13 cellular contexts compared by ENCODE assay signal in genomic region chr5:110288766-110289165, GRCh38.
DNase-seq lines count a peak whose midpoint lies in the region; ATAC-seq and TF ChIP-seq lines count a peak whose summit lies in the region.
"Had no signal": no experiment of that assay in that cellular context is flagged by ENCODE, and none has a peak within 500 bp of the region (broad histone marks: within the 10 kb centered on the region; RNA-seq: fewer than 3 reads in every experiment).

No MANE protein-coding gene starts in this region.

- no peaks in the 10 kb centered on the region for H3K4me1 Mint-ChIP-seq in activated CD4-positive, alpha-beta T cell treated with anti-CD3 and anti-CD28 coated beads, Interleukin-2, amount 10 ng/mL, durations not matched to agents 7 days and 5 days
- no peaks in the 10 kb centered on the region for H3K4me1 Mint-ChIP-seq in stimulated activated effector memory CD8-positive, alpha-beta T cell treated with anti-CD3 and anti-CD28 coated beads, Interleukin-12 subunit alpha, Interleukin-12 subunit beta, amount 100 ng/mL, for 72 hours

- no peak overlapping the region for H2AFZ ChIP-seq in ACC112 (ENCODE audit: low read length, unreplicated experiment)

- CTCF ChIA-PET in activated CD4-positive, alpha-beta T cell treated with anti-CD3 and anti-CD28 coated beads, Interleukin-2, amount 10 ng/mL, durations not matched to agents 7 days and 5 days (lab: Charles Lee) = no interaction called here

- POLR2A ChIA-PET in activated CD4-positive, alpha-beta T cell treated with anti-CD3 and anti-CD28 coated beads, Interleukin-2, amount 10 ng/mL, durations not matched to agents 7 days and 5 days (lab: Charles Lee) = no interaction called here

- no peaks in the 10 kb centered on the region for H3K36me3 Mint-ChIP-seq in activated CD4-positive, alpha-beta T cell treated with anti-CD3 and anti-CD28 coated beads, Interleukin-2, amount 10 ng/mL, durations not matched to agents 7 days and 5 days (ENCODE audit: low read depth)
- no peaks in the 10 kb centered on the region for H3K36me3 Mint-ChIP-seq in stimulated activated effector memory CD8-positive, alpha-beta T cell treated with anti-CD3 and anti-CD28 coated beads, Interleukin-12 subunit alpha, Interleukin-12 subunit beta, amount 100 ng/mL, for 72 hours

- H3K27me3 Mint-ChIP-seq in activated CD4-positive, alpha-beta T cell treated with anti-CD3 and anti-CD28 coated beads, Interleukin-2, amount 10 ng/mL, durations not matched to agents 7 days and 5 days = no peaks in the 10 kb centered on the region

- DNase-seq in GOT3 (lab: John Stamatoyannopoulos, UW) = peak; percentile 23
- DNase-seq in fibroblast of the conjunctiva (ENCODE audit: low read depth) = peak; percentile 84
- no peak for DNase-seq in activated CD4-positive, alpha-beta T cell treated with anti-CD3 and anti-CD28 coated beads, Interleukin-2, amount 10 ng/mL, durations not matched to agents 7 days and 5 days
- no peak for DNase-seq in stimulated activated effector memory CD8-positive, alpha-beta T cell treated with anti-CD3 and anti-CD28 coated beads, Interleukin-12 subunit alpha, Interleukin-12 subunit beta, amount 100 ng/mL, for 72 hours (ENCODE audit: low spot score in 2 of 2)
- no peak for DNase-seq in pons (ENCODE audit: low spot score)
- DNase-seq: adrenal gland; BE2C; effector CD4-positive, alpha-beta T cell; GF-D8 had no signal

- no peaks in the 10 kb centered on the region for H3K79me2 ChIP-seq in ACC112 (ENCODE audit: control insufficient read depth, insufficient read depth, low read length, unreplicated experiment)

- peaks cover 20% of the 10 kb centered on the region for H3K4me1 ChIP-seq in ACC112 (ENCODE audit: control insufficient read depth, insufficient read depth, low read length, unreplicated experiment)
- H3K4me1 ChIP-seq: adrenal gland had no signal

- H3K4me3 Mint-ChIP-seq in activated CD4-positive, alpha-beta T cell treated with anti-CD3 and anti-CD28 coated beads, Interleukin-2, amount 10 ng/mL, durations not matched to agents 7 days and 5 days = no peak overlapping the region
- H3K4me3 Mint-ChIP-seq in stimulated activated effector memory CD8-positive, alpha-beta T cell treated with anti-CD3 and anti-CD28 coated beads, Interleukin-12 subunit alpha, Interleukin-12 subunit beta, amount 100 ng/mL, for 72 hours = no peak overlapping the region

- peaks cover 12% of the 10 kb centered on the region for H3K9me3 Mint-ChIP-seq in activated CD4-positive, alpha-beta T cell treated with anti-CD3 and anti-CD28 coated beads, Interleukin-2, amount 10 ng/mL, durations not matched to agents 7 days and 5 days
- peaks cover 5% of the 10 kb centered on the region for H3K9me3 Mint-ChIP-seq in stimulated activated effector memory CD8-positive, alpha-beta T cell treated with anti-CD3 and anti-CD28 coated beads, Interleukin-12 subunit alpha, Interleukin-12 subunit beta, amount 100 ng/mL, for 72 hours

- no peaks in the 10 kb centered on the region for H3K36me3 ChIP-seq in ACC112 (ENCODE audit: insufficient read depth, low read length)
- H3K36me3 ChIP-seq: adrenal gland, BE2C had no signal

- H3K4me3 ChIP-seq in ACC112 (ENCODE audit: low read depth, low read length) = peak overlapping the region; percentile 3; the same call in 1 of the 2 replicates
- H3K4me3 ChIP-seq: adrenal gland, lung had no signal

- no peak overlapping the region for H3K27ac Mint-ChIP-seq in activated CD4-positive, alpha-beta T cell treated with anti-CD3 and anti-CD28 coated beads, Interleukin-2, amount 10 ng/mL, durations not matched to agents 7 days and 5 days
- H3K27ac Mint-ChIP-seq in stimulated activated effector memory CD8-positive, alpha-beta T cell treated with anti-CD3 and anti-CD28 coated beads, Interleukin-12 subunit alpha, Interleukin-12 subunit beta, amount 100 ng/mL, for 72 hours = no peak overlapping the region

- no peaks in the 10 kb centered on the region for H3K27me3 ChIP-seq in ACC112 (ENCODE audit: insufficient read depth, low read length)
- H3K27me3 ChIP-seq: adrenal gland, BE2C had no signal

- ATAC-seq in SK-N-SH treated with all-trans-retinoic acid at 6 μM for 48 hours = peak; percentile 63
- no peak for ATAC-seq in HG02623 (IDR thresholded peaks at IDR 0.05; ENCODE audit: unreplicated experiment)
- no peak for ATAC-seq in stimulated activated effector memory CD8-positive, alpha-beta T cell treated with anti-CD3 and anti-CD28 coated beads, Interleukin-12 subunit alpha, Interleukin-12 subunit beta, amount 100 ng/mL, for 72 hours

- H3K27ac ChIP-seq in ACC112 (ENCODE audit: low read depth, low read length) = peak overlapping the region; percentile 60
- H3K27ac ChIP-seq: adrenal gland had no signal

TF ChIP-seq in SK-N-SH treated with all-trans-retinoic acid at 6 μM for 48 hours, 23 proteins besides CTCF, POLR2A, EP300 and RAD21:
- TF ChIP-seq ZNF565 (CRISPR knock-in tag; conservative IDR thresholded peaks at IDR 0.05; ENCODE audit: low read depth) (no peak), CREB5 (CRISPR knock-in tag; IDR thresholded peaks at IDR 0.05; ENCODE audit: low read depth) (no peak), CSDC2 (CRISPR knock-in tag; IDR thresholded peaks at IDR 0.05) (no peak), RARB (CRISPR knock-in tag; IDR thresholded peaks at IDR 0.05) (no peak), ZFP30 (CRISPR knock-in tag; IDR thresholded peaks at IDR 0.05) (no peak), ISL1 (CRISPR knock-in tag; IDR thresholded peaks at IDR 0.05) (no peak), POU6F1 (CRISPR knock-in tag; IDR thresholded peaks at IDR 0.05; ENCODE audit: borderline replicate concordance, low read depth) (no peak), TSHZ2 (CRISPR knock-in tag; IDR thresholded peaks at IDR 0.05) (no peak), TCF4 (CRISPR knock-in tag; IDR thresholded peaks at IDR 0.05; ENCODE audit: borderline replicate concordance) (no peak), GLIS3 (CRISPR knock-in tag; IDR thresholded peaks at IDR 0.05) (no peak), ZNF70 (CRISPR knock-in tag; IDR thresholded peaks at IDR 0.05) (no peak), BACH2 (CRISPR knock-in tag; IDR thresholded peaks at IDR 0.05; ENCODE audit: borderline replicate concordance) (no peak), ZFP3 (CRISPR knock-in tag; IDR thresholded peaks at IDR 0.05) (no peak), SNAI2 (CRISPR knock-in tag; IDR thresholded peaks at IDR 0.05) (no peak), TOX (CRISPR knock-in tag; IDR thresholded peaks at IDR 0.05; ENCODE audit: borderline replicate concordance) (no peak), ZC3H10 (CRISPR knock-in tag; IDR thresholded peaks at IDR 0.05) (no peak)

Comparison
In these comparisons a context has a peak if more than half of its experiments do, and no peak if none do; other contexts are left out.
1. DNase-seq: peak in GOT3 (single experiment) and fibroblast of the conjunctiva (single experiment); none in activated CD4-positive, alpha-beta T cell treated with anti-CD3 and anti-CD28 coated beads, Interleukin-2, amount 10 ng/mL, durations not matched to agents 7 days and 5 days (single experiment), stimulated activated effector memory CD8-positive, alpha-beta T cell treated with anti-CD3 and anti-CD28 coated beads, Interleukin-12 subunit alpha, Interleukin-12 subunit beta, amount 100 ng/mL, for 72 hours (0 of 2) and pons (single experiment).